Comparison of ENCODE assay signal across 8 cellular contexts in genomic region chr1:156600733-156601121, GRCh38. TPM values are rescaled to one million over a fixed set of nuclear protein-coding genes. Genes with fewer than 3 reads are reported as not detected.
DNase-seq lines count a peak whose midpoint lies in the region; ATAC-seq, FAIRE-seq and TF ChIP-seq lines count a peak whose summit lies in the region.

No MANE protein-coding gene starts in this region.

- no peak for FAIRE-seq in H54 (lab: Jason Lieb, UNC)

- peaks cover 50% of the 10 kb centered on the region for H3K36me3 ChIP-seq in DOHH2 (ENCODE audit: control insufficient read depth, low read length)
- H3K36me3 ChIP-seq in Peyer's patch = peaks cover 0 to 25% (median 0%) of the 10 kb centered on the region in 3 donors
- H3K36me3 ChIP-seq in esophagus muscularis mucosa = peaks cover 20 to 33% (median 31%) of the 10 kb centered on the region in 4 donors
- no peaks in the 10 kb centered on the region for H3K36me3 ChIP-seq in ovary

- 6% methylated on average over 13 of the region's 13 CpGs for WGBS in esophagus muscularis mucosa
- WGBS in ovary, 3 donors = 1% methylated on average over 13 of the region's 13 CpGs

- TF ChIP-seq CTCF in DOHH2 (IDR thresholded peaks at IDR 0.05; ENCODE audit: low read depth, low read length, poor library complexity, severe bottlenecking) (no peak), Peyer's patch (IDR thresholded peaks at IDR 0.05) (no peak), esophagus muscularis mucosa (IDR thresholded peaks at IDR 0.05) (no peak), ovary (IDR thresholded peaks at IDR 0.05) (no peak)

- H3K4me1 ChIP-seq in DOHH2 (ENCODE audit: control insufficient read depth, low read length) (peaks cover 34% of the 10 kb centered on the region), Peyer's patch (peaks cover 0 to 19% (median 2%) of the 10 kb centered on the region in 4 donors), esophagus muscularis mucosa (peaks cover 10 to 28% (median 24%) of the 10 kb centered on the region in 4 donors), ovary (ENCODE audit: insufficient read depth) (peaks cover 4% of the 10 kb centered on the region)

- H3K4me3 ChIP-seq in DOHH2 (ENCODE audit: low read length) = peak overlapping the region; percentile 97
- H3K4me3 ChIP-seq in Peyer's patch = peak overlapping the region; percentile 49 to 92 (median 72)
- peak overlapping the region; percentile 68 to 75 (median 72) for H3K4me3 ChIP-seq in esophagus muscularis mucosa
- H3K4me3 ChIP-seq in ovary = peak overlapping the region; percentile 59

- H3F3A ChIP-seq in DOHH2 (ENCODE audit: control insufficient read depth, insufficient read depth) = peaks cover 12% of the 10 kb centered on the region

- no peak for DNase-seq in Peyer's patch
- DNase-seq in esophagus muscularis mucosa (ENCODE audit: extremely low spot score) = no peak
- DNase-seq in ovary = no peak
- DNase-seq in NCI-H524 treated with DMSO at 0.1 percent for 48 hours (lab: John Stamatoyannopoulos, UW) = no peak
- DNase-seq in H54 (ENCODE audit: insufficient read length, low spot score) = no peak

- no peaks in the 10 kb centered on the region for H4K20me1 ChIP-seq in DOHH2 (ENCODE audit: control insufficient read depth, insufficient read depth, low read depth, low read length)

- H3K27me3 ChIP-seq in DOHH2 (ENCODE audit: control insufficient read depth, low read length) = no peaks in the 10 kb centered on the region
- no peaks in the 10 kb centered on the region for H3K27me3 ChIP-seq in Peyer's patch
- no peaks in the 10 kb centered on the region for H3K27me3 ChIP-seq in esophagus muscularis mucosa
- no peaks in the 10 kb centered on the region for H3K27me3 ChIP-seq in ovary

- TF ChIP-seq EP300 in esophagus muscularis mucosa (IDR thresholded peaks at IDR 0.05) (no peak), ovary (IDR thresholded peaks at IDR 0.05) (no peak)

- ATAC-seq in GM18502 (IDR thresholded peaks at IDR 0.05; ENCODE audit: poor library complexity, unreplicated experiment) (no peak), HG03469 (IDR thresholded peaks at IDR 0.05; ENCODE audit: unreplicated experiment) (no peak)

- H3K27ac ChIP-seq in DOHH2 (ENCODE audit: low read depth, low read length) (peak overlapping the region; percentile 80), Peyer's patch (peak overlapping the region; percentile 55 to 86 (median 74)), esophagus muscularis mucosa (replicated peaks in 1 of 4) (peak overlapping the region; percentile 82 to 83 (median 82)), ovary (peak overlapping the region in 1 of 2 donors; percentile 39)

- peak overlapping the region; percentile 86 for H3K4me2 ChIP-seq in DOHH2 (ENCODE audit: low read length)

- H3K79me2 ChIP-seq in DOHH2 (ENCODE audit: control insufficient read depth, low read length) = peaks cover 49% of the 10 kb centered on the region

- H3K9me3 ChIP-seq in DOHH2 (ENCODE audit: control insufficient read depth, insufficient read depth, low read length) (no peaks in the 10 kb centered on the region), Peyer's patch (no peaks in the 10 kb centered on the region), esophagus muscularis mucosa (no peaks in the 10 kb centered on the region), ovary (no peaks in the 10 kb centered on the region)

- no peaks in the 10 kb centered on the region for H3K9me2 ChIP-seq in DOHH2 (replicated peaks; ENCODE audit: control insufficient read depth, low read length)

- TF ChIP-seq POLR2A in Peyer's patch (IDR thresholded peaks at IDR 0.05) (no peak), esophagus muscularis mucosa (IDR thresholded peaks at IDR 0.05; ENCODE audit: low read depth) (no peak), ovary (IDR thresholded peaks at IDR 0.05) (no peak), H54 (IDR thresholded peaks at IDR 0.05; ENCODE audit: low read depth, low read length) (no peak)

- intact Hi-C loops in esophagus muscularis mucosa (cut with DNase I) = no loop called here
- intact Hi-C loops in ovary (cut with DNase I) = loop anchor here in 2 of 4 donors (10.0 kb wide), 2 partner anchors 116 to 216 kb away; no protein-coding TSS in a partner anchor

RNA-seq across cellular contexts. Expression of gene GPATCH4, which starts 0.6 kb away (rescaled TPM):
- total RNA-seq in Peyer's patch = 10 to 100 TPM in 2 of 4 donors, 1 to 10 TPM in 2; 6.3 to 38.0 (median 11.3) TPM
- 10 to 100 TPM; 22.6 to 32.8 (median 26.4) TPM for total RNA-seq in esophagus muscularis mucosa
- total RNA-seq in ovary = 10 to 100 TPM; 11.1 to 45.1 (median 22.8) TPM
- 10 to 100 TPM; 10.0 to 22.0 TPM for polyA plus RNA-seq in ovary

RNA-seq across cellular contexts. Expression of gene NAXE, which starts 9.2 kb away (rescaled TPM):
- 10 to 100 TPM; 38.0 to 96.5 (median 73.1) TPM for total RNA-seq in Peyer's patch
- total RNA-seq in esophagus muscularis mucosa = 10 to 100 TPM; 73.5 to 98.0 (median 85.2) TPM
- 10 to 100 TPM; 43.5 to 85.4 (median 65.4) TPM for total RNA-seq in ovary
- 10 to 100 TPM; 57.8 to 75.0 TPM for polyA plus RNA-seq in ovary

RNA-seq across cellular contexts. Expression of gene HAPLN2, which starts 18.5 kb away (rescaled TPM):
- total RNA-seq in Peyer's patch (1 to 10 TPM in 3 of 4 donors, not detected in 1; 1.9 to 2.2 (median 2.1) TPM), esophagus muscularis mucosa (1 to 10 TPM in 3 of 4 donors, under 1 TPM in 1; 0.83 to 5.1 (median 2.2) TPM), ovary (1 to 10 TPM in 5 of 7 donors, under 1 TPM in 2; 0.30 to 1.9 (median 1.2) TPM)
- 1 to 10 TPM in 1 of 2 donors, not detected in 1; 1.1 TPM for polyA plus RNA-seq in ovary

RNA-seq across cellular contexts. Expression of gene TTC24, which starts 21.2 kb away (rescaled TPM):
- total RNA-seq in Peyer's patch = not detected
- total RNA-seq in esophagus muscularis mucosa = not detected
- total RNA-seq in ovary = under 1 TPM in 1 of 7 donors, not detected in 6; 0.15 TPM
- under 1 TPM in 1 of 2 donors, not detected in 1; 0.12 TPM for polyA plus RNA-seq in ovary

RNA-seq across cellular contexts. Expression of gene IQGAP3, which starts 28.4 kb away (rescaled TPM):
- total RNA-seq in Peyer's patch (10 to 100 TPM in 1 of 4 donors, 1 to 10 TPM in 3; 5.4 to 45.4 (median 8.2) TPM), esophagus muscularis mucosa (1 to 10 TPM in 1 of 4 donors, under 1 TPM in 2, not detected in 1; 0.06 to 1.1 (median 0.50) TPM), ovary (1 to 10 TPM in 1 of 7 donors, under 1 TPM in 5, not detected in 1; 0.05 to 1.2 (median 0.30) TPM)
- under 1 TPM; 0.18 to 0.60 TPM for polyA plus RNA-seq in ovary
